In genomic region chr11:126407101-126407521, GRCh38 we compare ENCODE assay signal across 18 cellular contexts.
"Had no signal": no experiment of that assay in that cellular context is flagged by ENCODE, and none has a peak within 500 bp of the region (broad histone marks: within the 10 kb centered on the region; RNA-seq: fewer than 3 reads in every experiment).

No MANE protein-coding gene starts in this region.

- H3K36me3 ChIP-seq: prostate gland had no signal

- H3K27me3 Mint-ChIP-seq: memory B cell; stimulated activated naive CD8-positive, alpha-beta T cell treated with anti-CD3 and anti-CD28 coated beads, Interleukin-15, Interleukin-2, amounts not matched to agents 100 ng/mL and 50 ng/mL, for 24 hours; T-cell had no signal

- H3K4me3 Mint-ChIP-seq: activated T-cell treated with anti-CD3 and anti-CD28 coated beads, Interleukin-2, amount 50 U/mL, for 4 hours; memory B cell; nephron; stimulated activated naive CD8-positive, alpha-beta T cell treated with anti-CD3 and anti-CD28 coated beads, Interleukin-15, Interleukin-2, amounts not matched to agents 100 ng/mL and 50 ng/mL, for 24 hours; T-cell had no signal

- H3K27ac ChIP-seq: prostate gland, right lobe of liver, SK-N-MC had no signal

- H3K4me1 Mint-ChIP-seq: memory B cell, T-cell had no signal

- H3K27me3 ChIP-seq: heart left ventricle, right lobe of liver, spleen, testis had no signal

- H3K9me3 ChIP-seq: heart left ventricle, mucosa of descending colon, prostate gland, right lobe of liver, spleen, testis had no signal

- H3K4me3 ChIP-seq: heart left ventricle, mucosa of descending colon, prostate gland, right lobe of liver, SK-N-MC, spleen, testis had no signal

- H3K27ac Mint-ChIP-seq: memory B cell; nephron; stimulated activated naive CD8-positive, alpha-beta T cell treated with anti-CD3 and anti-CD28 coated beads, Interleukin-15, Interleukin-2, amounts not matched to agents 100 ng/mL and 50 ng/mL, for 24 hours; T-cell had no signal

- H3K9me3 Mint-ChIP-seq: activated T-cell treated with anti-CD3 and anti-CD28 coated beads, Interleukin-2, amount 50 U/mL, for 4 hours; memory B cell; nephron; stimulated activated naive CD8-positive, alpha-beta T cell treated with anti-CD3 and anti-CD28 coated beads, Interleukin-15, Interleukin-2, amounts not matched to agents 100 ng/mL and 50 ng/mL, for 24 hours; T-cell had no signal

- DNase-seq: activated CD4-positive, alpha-beta T cell treated with anti-CD3 and anti-CD28 coated beads, Interleukin-2, amount 50 U/mL, for 48 hours; activated CD4-positive, CD25-positive, alpha-beta regulatory T cell treated with anti-CD3 and anti-CD28 coated beads, Interleukin-2, amount 50 U/mL, for 72 hours; activated effector memory CD4-positive, alpha-beta T cell treated with Interleukin-2 at 50 U/mL for 16 hours; activated naive CD4-positive, alpha-beta T cell treated with anti-CD3 and anti-CD28 coated beads, Interleukin-2, amount 50 U/mL, for 16 hours; activated T-cell treated with anti-CD3 and anti-CD28 coated beads, Interleukin-2, amount 50 U/mL, for 4 hours; foreskin melanocyte; heart left ventricle; right lobe of liver; T-cell; T1000; testis had no signal

- H3K4me1 ChIP-seq: prostate gland, right lobe of liver had no signal
